Comparison of ENCODE assay signal across 1 cellular context in the genomic region with DNA sequence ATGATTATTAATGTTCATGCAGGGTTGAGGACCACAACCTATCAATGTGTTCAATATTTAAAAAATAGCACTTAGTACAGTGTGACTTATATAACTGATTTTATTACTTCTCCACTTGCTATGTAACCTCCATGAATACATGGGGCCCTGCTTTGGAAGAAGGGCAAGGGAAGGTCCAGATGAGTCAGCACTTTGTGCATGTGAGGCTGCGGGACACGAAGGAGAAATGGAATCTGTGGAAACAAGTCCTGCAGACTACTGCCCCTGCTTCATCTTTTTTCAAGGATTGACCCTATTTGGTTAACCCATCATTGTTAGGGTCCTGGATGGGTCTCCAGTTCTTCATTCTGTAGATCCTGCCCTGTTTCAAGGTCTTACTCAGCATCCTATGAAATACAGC.
TF ChIP-seq lines count a peak whose summit lies in the region.

No MANE protein-coding gene starts in this region.

TF ChIP-seq in K562, 482 proteins besides CTCF, POLR2A, EP300 and RAD21 (continued from another document and continues in another):
- TF ChIP-seq, protein P1, sequence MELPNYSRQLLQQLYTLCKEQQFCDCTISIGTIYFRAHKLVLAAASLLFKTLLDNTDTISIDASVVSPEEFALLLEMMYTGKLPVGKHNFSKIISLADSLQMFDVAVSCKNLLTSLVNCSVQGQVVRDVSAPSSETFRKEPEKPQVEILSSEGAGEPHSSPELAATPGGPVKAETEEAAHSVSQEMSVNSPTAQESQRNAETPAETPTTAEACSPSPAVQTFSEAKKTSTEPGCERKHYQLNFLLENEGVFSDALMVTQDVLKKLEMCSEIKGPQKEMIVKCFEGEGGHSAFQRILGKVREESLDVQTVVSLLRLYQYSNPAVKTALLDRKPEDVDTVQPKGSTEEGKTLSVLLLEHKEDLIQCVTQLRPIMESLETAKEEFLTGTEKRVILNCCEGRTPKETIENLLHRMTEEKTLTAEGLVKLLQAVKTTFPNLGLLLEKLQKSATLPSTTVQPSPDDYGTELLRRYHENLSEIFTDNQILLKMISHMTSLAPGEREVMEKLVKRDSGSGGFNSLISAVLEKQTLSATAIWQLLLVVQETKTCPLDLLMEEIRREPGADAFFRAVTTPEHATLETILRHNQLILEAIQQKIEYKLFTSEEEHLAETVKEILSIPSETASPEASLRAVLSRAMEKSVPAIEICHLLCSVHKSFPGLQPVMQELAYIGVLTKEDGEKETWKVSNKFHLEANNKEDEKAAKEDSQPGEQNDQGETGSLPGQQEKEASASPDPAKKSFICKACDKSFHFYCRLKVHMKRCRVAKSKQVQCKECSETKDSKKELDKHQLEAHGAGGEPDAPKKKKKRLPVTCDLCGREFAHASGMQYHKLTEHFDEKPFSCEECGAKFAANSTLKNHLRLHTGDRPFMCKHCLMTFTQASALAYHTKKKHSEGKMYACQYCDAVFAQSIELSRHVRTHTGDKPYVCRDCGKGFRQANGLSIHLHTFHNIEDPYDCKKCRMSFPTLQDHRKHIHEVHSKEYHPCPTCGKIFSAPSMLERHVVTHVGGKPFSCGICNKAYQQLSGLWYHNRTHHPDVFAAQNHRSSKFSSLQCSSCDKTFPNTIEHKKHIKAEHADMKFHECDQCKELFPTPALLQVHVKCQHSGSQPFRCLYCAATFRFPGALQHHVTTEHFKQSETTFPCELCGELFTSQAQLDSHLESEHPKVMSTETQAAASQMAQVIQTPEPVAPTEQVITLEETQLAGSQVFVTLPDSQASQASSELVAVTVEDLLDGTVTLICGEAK (IDR thresholded peaks at IDR 0.05) = no peak
- TF ChIP-seq, protein P1 (CRISPR knock-in tag; IDR thresholded peaks at IDR 0.05) = no peak
- no peak for TF ChIP-seq SRSF7 (optimal IDR thresholded peaks at IDR 0.05; ENCODE audit: low read depth, low read length)
- TF ChIP-seq, protein P2, sequence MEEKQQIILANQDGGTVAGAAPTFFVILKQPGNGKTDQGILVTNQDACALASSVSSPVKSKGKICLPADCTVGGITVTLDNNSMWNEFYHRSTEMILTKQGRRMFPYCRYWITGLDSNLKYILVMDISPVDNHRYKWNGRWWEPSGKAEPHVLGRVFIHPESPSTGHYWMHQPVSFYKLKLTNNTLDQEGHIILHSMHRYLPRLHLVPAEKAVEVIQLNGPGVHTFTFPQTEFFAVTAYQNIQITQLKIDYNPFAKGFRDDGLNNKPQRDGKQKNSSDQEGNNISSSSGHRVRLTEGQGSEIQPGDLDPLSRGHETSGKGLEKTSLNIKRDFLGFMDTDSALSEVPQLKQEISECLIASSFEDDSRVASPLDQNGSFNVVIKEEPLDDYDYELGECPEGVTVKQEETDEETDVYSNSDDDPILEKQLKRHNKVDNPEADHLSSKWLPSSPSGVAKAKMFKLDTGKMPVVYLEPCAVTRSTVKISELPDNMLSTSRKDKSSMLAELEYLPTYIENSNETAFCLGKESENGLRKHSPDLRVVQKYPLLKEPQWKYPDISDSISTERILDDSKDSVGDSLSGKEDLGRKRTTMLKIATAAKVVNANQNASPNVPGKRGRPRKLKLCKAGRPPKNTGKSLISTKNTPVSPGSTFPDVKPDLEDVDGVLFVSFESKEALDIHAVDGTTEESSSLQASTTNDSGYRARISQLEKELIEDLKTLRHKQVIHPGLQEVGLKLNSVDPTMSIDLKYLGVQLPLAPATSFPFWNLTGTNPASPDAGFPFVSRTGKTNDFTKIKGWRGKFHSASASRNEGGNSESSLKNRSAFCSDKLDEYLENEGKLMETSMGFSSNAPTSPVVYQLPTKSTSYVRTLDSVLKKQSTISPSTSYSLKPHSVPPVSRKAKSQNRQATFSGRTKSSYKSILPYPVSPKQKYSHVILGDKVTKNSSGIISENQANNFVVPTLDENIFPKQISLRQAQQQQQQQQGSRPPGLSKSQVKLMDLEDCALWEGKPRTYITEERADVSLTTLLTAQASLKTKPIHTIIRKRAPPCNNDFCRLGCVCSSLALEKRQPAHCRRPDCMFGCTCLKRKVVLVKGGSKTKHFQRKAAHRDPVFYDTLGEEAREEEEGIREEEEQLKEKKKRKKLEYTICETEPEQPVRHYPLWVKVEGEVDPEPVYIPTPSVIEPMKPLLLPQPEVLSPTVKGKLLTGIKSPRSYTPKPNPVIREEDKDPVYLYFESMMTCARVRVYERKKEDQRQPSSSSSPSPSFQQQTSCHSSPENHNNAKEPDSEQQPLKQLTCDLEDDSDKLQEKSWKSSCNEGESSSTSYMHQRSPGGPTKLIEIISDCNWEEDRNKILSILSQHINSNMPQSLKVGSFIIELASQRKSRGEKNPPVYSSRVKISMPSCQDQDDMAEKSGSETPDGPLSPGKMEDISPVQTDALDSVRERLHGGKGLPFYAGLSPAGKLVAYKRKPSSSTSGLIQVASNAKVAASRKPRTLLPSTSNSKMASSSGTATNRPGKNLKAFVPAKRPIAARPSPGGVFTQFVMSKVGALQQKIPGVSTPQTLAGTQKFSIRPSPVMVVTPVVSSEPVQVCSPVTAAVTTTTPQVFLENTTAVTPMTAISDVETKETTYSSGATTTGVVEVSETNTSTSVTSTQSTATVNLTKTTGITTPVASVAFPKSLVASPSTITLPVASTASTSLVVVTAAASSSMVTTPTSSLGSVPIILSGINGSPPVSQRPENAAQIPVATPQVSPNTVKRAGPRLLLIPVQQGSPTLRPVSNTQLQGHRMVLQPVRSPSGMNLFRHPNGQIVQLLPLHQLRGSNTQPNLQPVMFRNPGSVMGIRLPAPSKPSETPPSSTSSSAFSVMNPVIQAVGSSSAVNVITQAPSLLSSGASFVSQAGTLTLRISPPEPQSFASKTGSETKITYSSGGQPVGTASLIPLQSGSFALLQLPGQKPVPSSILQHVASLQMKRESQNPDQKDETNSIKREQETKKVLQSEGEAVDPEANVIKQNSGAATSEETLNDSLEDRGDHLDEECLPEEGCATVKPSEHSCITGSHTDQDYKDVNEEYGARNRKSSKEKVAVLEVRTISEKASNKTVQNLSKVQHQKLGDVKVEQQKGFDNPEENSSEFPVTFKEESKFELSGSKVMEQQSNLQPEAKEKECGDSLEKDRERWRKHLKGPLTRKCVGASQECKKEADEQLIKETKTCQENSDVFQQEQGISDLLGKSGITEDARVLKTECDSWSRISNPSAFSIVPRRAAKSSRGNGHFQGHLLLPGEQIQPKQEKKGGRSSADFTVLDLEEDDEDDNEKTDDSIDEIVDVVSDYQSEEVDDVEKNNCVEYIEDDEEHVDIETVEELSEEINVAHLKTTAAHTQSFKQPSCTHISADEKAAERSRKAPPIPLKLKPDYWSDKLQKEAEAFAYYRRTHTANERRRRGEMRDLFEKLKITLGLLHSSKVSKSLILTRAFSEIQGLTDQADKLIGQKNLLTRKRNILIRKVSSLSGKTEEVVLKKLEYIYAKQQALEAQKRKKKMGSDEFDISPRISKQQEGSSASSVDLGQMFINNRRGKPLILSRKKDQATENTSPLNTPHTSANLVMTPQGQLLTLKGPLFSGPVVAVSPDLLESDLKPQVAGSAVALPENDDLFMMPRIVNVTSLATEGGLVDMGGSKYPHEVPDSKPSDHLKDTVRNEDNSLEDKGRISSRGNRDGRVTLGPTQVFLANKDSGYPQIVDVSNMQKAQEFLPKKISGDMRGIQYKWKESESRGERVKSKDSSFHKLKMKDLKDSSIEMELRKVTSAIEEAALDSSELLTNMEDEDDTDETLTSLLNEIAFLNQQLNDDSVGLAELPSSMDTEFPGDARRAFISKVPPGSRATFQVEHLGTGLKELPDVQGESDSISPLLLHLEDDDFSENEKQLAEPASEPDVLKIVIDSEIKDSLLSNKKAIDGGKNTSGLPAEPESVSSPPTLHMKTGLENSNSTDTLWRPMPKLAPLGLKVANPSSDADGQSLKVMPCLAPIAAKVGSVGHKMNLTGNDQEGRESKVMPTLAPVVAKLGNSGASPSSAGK (IDR thresholded peaks at IDR 0.05) = peak; percentile 55
- no peak for TF ChIP-seq PCBP1 (IDR thresholded peaks at IDR 0.05; ENCODE audit: low read depth, low read length, poor library complexity, severe bottlenecking)
- TF ChIP-seq SMAD2 (IDR thresholded peaks at IDR 0.05; ENCODE audit: low read depth, low read length) = no peak
- no peak for TF ChIP-seq DMBX1 (CRISPR knock-in tag; IDR thresholded peaks at IDR 0.05; ENCODE audit: borderline replicate concordance)
- no peak for TF ChIP-seq HDAC6 (IDR thresholded peaks at IDR 0.05; ENCODE audit: low read depth, low read length)
- TF ChIP-seq ZNF780A (CRISPR knock-in tag; IDR thresholded peaks at IDR 0.05) = no peak
- TF ChIP-seq ZNF316 (IDR thresholded peaks at IDR 0.05) = peak; percentile 95
- TF ChIP-seq, protein P3, sequence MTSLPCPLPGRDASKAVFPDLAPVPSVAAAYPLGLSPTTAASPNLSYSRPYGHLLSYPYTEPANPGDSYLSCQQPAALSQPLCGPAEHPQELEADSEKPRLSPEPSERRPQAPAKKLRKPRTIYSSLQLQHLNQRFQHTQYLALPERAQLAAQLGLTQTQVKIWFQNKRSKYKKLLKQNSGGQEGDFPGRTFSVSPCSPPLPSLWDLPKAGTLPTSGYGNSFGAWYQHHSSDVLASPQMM (CRISPR knock-in tag; IDR thresholded peaks at IDR 0.05) = no peak
- TF ChIP-seq, protein P4, sequence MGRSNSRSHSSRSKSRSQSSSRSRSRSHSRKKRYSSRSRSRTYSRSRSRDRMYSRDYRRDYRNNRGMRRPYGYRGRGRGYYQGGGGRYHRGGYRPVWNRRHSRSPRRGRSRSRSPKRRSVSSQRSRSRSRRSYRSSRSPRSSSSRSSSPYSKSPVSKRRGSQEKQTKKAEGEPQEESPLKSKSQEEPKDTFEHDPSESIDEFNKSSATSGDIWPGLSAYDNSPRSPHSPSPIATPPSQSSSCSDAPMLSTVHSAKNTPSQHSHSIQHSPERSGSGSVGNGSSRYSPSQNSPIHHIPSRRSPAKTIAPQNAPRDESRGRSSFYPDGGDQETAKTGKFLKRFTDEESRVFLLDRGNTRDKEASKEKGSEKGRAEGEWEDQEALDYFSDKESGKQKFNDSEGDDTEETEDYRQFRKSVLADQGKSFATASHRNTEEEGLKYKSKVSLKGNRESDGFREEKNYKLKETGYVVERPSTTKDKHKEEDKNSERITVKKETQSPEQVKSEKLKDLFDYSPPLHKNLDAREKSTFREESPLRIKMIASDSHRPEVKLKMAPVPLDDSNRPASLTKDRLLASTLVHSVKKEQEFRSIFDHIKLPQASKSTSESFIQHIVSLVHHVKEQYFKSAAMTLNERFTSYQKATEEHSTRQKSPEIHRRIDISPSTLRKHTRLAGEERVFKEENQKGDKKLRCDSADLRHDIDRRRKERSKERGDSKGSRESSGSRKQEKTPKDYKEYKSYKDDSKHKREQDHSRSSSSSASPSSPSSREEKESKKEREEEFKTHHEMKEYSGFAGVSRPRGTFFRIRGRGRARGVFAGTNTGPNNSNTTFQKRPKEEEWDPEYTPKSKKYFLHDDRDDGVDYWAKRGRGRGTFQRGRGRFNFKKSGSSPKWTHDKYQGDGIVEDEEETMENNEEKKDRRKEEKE (IDR thresholded peaks at IDR 0.05; ENCODE audit: borderline replicate concordance in 1 of 2, control insufficient read depth in 1 of 2, low read depth in 2 of 2, low read length in 1 of 2) = no peak
- TF ChIP-seq MYBL2 (IDR thresholded peaks at IDR 0.05; ENCODE audit: low read depth) = no peak
- TF ChIP-seq MYBL2 (CRISPR knock-in tag; IDR thresholded peaks at IDR 0.05; ENCODE audit: borderline replicate concordance) = no peak
- TF ChIP-seq, protein P5, sequence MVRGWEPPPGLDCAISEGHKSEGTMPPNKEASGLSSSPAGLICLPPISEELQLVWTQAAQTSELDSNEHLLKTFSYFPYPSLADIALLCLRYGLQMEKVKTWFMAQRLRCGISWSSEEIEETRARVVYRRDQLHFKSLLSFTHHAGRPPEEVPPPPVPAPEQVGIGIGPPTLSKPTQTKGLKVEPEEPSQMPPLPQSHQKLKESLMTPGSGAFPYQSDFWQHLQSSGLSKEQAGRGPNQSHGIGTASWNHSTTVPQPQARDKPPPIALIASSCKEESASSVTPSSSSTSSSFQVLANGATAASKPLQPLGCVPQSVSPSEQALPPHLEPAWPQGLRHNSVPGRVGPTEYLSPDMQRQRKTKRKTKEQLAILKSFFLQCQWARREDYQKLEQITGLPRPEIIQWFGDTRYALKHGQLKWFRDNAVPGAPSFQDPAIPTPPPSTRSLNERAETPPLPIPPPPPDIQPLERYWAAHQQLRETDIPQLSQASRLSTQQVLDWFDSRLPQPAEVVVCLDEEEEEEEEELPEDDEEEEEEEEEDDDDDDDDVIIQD (CRISPR knock-in tag; IDR thresholded peaks at IDR 0.05) = no peak
- TF ChIP-seq ASH1L (IDR thresholded peaks at IDR 0.05; ENCODE audit: borderline replicate concordance, low read depth, partially characterized antibody) = no peak
- TF ChIP-seq TAF15 (IDR thresholded peaks at IDR 0.05; ENCODE audit: low read depth, low read length) = no peak
- TF ChIP-seq ZBED1 (IDR thresholded peaks at IDR 0.05) = no peak
- TF ChIP-seq DNMT1 (IDR thresholded peaks at IDR 0.05) = no peak
- TF ChIP-seq, protein P6, sequence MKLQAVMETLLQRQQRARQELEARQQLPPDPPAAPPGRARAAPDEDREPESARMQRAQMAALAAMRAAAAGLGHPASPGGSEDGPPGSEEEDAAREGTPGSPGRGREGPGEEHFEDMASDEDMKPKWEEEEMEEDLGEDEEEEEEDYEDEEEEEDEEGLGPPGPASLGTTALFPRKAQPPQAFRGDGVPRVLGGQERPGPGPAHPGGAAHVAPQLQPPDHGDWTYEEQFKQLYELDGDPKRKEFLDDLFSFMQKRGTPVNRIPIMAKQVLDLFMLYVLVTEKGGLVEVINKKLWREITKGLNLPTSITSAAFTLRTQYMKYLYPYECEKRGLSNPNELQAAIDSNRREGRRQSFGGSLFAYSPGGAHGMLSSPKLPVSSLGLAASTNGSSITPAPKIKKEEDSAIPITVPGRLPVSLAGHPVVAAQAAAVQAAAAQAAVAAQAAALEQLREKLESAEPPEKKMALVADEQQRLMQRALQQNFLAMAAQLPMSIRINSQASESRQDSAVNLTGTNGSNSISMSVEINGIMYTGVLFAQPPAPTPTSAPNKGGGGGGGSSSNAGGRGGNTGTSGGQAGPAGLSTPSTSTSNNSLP (IDR thresholded peaks at IDR 0.05; ENCODE audit: borderline replicate concordance, low read depth, low read length) = no peak
- TF ChIP-seq SAFB (IDR thresholded peaks at IDR 0.05; ENCODE audit: borderline replicate concordance, low read depth, low read length) = no peak
